Comparison of ENCODE assay signal across 1 cellular context in the genomic region with DNA sequence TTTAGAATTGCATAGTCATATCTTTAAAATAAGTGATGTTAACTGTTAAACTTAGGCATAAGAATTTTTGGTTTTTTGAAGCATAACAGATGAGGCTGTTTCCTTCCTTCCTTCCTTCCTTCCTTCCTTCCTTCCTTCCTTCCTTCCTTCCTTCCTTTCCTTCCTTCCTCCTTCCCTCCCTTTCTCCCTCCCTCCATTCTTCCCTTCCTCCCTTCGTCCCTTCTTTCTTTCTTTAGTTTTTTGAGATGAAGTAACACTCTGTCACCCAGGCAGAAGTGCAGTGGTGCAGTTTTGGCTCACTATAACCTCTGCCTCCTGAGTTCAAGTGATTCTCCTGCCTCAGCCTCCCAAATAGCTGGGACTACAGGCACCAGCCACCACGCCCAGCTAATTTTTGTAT. TPM values are rescaled to one million over a fixed set of nuclear protein-coding genes. Genes with fewer than 3 reads are reported as not detected.
"Had no signal": no experiment of that assay in that cellular context is flagged by ENCODE, and none has a peak within 500 bp of the region (broad histone marks: within the 10 kb centered on the region; RNA-seq: fewer than 3 reads in every experiment).

No MANE protein-coding gene starts in this region.

RNA-seq across cellular contexts. Expression of gene UNC79, which starts 48.3 kb away (rescaled TPM):
- total RNA-seq: GM23248 had no signal
